ENCODE assay signal across 1 cellular context in genomic region chr1:45106864-45107263, GRCh38.
A peak's percentile ranks its signal among the peaks of the same experiment; 100 is the strongest.
TF ChIP-seq lines count a peak whose summit lies in the region.
"Not testable (repeated sequence)": the region's sequence is repeated elsewhere in the genome, so short reads cannot be mapped to it uniquely, and the experiment has no call there.

No MANE protein-coding gene starts in this region.

TF ChIP-seq in HepG2, 621 proteins besides CTCF, POLR2A, EP300 and RAD21 (continued from another document and continues in another):
- peak; percentile 56; the same call in 1 of the 2 replicates for TF ChIP-seq ETV5 (CRISPR knock-in tag; IDR thresholded peaks at IDR 0.05; ENCODE audit: borderline replicate concordance)
- TF ChIP-seq ZNF18 (CRISPR knock-in tag; IDR thresholded peaks at IDR 0.05; ENCODE audit: insufficient replicate concordance) = peak; percentile 37
- TF ChIP-seq PITX1 (CRISPR knock-in tag; IDR thresholded peaks at IDR 0.05) = peak; percentile 90
- TF ChIP-seq SP5 (CRISPR knock-in tag; IDR thresholded peaks at IDR 0.05; ENCODE audit: borderline replicate concordance, low read depth) = peak; percentile 34; the same call in 1 of the 2 replicates
- peak; percentile 85 for TF ChIP-seq ONECUT2 (CRISPR knock-in tag; IDR thresholded peaks at IDR 0.05)
- peak; percentile 85 for TF ChIP-seq ZMYM4 (CRISPR knock-in tag; IDR thresholded peaks at IDR 0.05)
- TF ChIP-seq ESRRA (CRISPR knock-in tag; IDR thresholded peaks at IDR 0.05; ENCODE audit: low read depth) = peak; percentile 63; the same call in 1 of the 2 replicates
- 0 out of 2 replicates have a peak, but pooled peaks have one; percentile 40 for TF ChIP-seq NR2C2 (CRISPR knock-in tag; IDR thresholded peaks at IDR 0.05; ENCODE audit: borderline replicate concordance)
- not testable (repeated sequence) for TF ChIP-seq SOX6 (IDR thresholded peaks at IDR 0.05); SOX13 (IDR thresholded peaks at IDR 0.05); GABPA (IDR thresholded peaks at IDR 0.05; ENCODE audit: low read depth, low read length)
- peak; percentile 97 for TF ChIP-seq SOX6 (CRISPR knock-in tag; IDR thresholded peaks at IDR 0.05)
- peak in 1 of 2 experiments; percentile 95; a peak in 2 of 4 replicates for TF ChIP-seq SOX13 (CRISPR knock-in tag; conservative IDR thresholded peaks at IDR 0.05 in 1 of 2, IDR thresholded peaks at IDR 0.05 in 1 of 2)
- TF ChIP-seq HNF1B (CRISPR knock-in tag; IDR thresholded peaks at IDR 0.05) = peak; percentile 73
- peak; percentile 84 for TF ChIP-seq FOXK1 (CRISPR knock-in tag; IDR thresholded peaks at IDR 0.05; ENCODE audit: borderline replicate concordance, low read depth)
- peak; percentile 77 for TF ChIP-seq FOXJ3 (CRISPR knock-in tag; IDR thresholded peaks at IDR 0.05; ENCODE audit: borderline replicate concordance)
- TF ChIP-seq FOXA3 (CRISPR knock-in tag; IDR thresholded peaks at IDR 0.05) = peak; percentile 69
- peak; percentile 27; the same call in 1 of the 2 replicates for TF ChIP-seq ZMYM2 (CRISPR knock-in tag; IDR thresholded peaks at IDR 0.05)
- peak; percentile 91 for TF ChIP-seq ZNF652 (CRISPR knock-in tag; IDR thresholded peaks at IDR 0.05; ENCODE audit: borderline replicate concordance, low read depth)
- TF ChIP-seq MED1 (CRISPR knock-in tag; IDR thresholded peaks at IDR 0.05) = peak; percentile 74
- TF ChIP-seq ZNF317 (CRISPR knock-in tag; IDR thresholded peaks at IDR 0.05) = peak; percentile 59; the same call in 1 of the 2 replicates
- TF ChIP-seq HHEX (CRISPR knock-in tag; IDR thresholded peaks at IDR 0.05) = peak; percentile 33; the same call in 1 of the 2 replicates
- TF ChIP-seq TCF7 (IDR thresholded peaks at IDR 0.05; ENCODE audit: low read depth) = peak; percentile 61
- peak; percentile 85; the same call in 1 of the 2 replicates for TF ChIP-seq ZNF710 (CRISPR knock-in tag; IDR thresholded peaks at IDR 0.05; ENCODE audit: borderline replicate concordance)
- peak; percentile 86 for TF ChIP-seq PAXIP1 (CRISPR knock-in tag; conservative IDR thresholded peaks at IDR 0.05)
- peak; percentile 6; the same call in 1 of the 2 replicates for TF ChIP-seq STAG1 (CRISPR knock-in tag; IDR thresholded peaks at IDR 0.05)
- TF ChIP-seq HOMEZ (CRISPR knock-in tag; IDR thresholded peaks at IDR 0.05; ENCODE audit: low read depth) = peak; percentile 53; the same call in 1 of the 2 replicates
- TF ChIP-seq FOSL1 (CRISPR knock-in tag; IDR thresholded peaks at IDR 0.05; ENCODE audit: borderline replicate concordance) = peak; percentile 32; the same call in 1 of the 2 replicates
- TF ChIP-seq GABPA (CRISPR knock-in tag; IDR thresholded peaks at IDR 0.05; ENCODE audit: low read depth) = peak; percentile 20; the same call in 1 of the 2 replicates
- TF ChIP-seq RCOR2 (CRISPR knock-in tag; IDR thresholded peaks at IDR 0.05) = peak; percentile 59; the same call in 1 of the 2 replicates
- TF ChIP-seq HNF4G (IDR thresholded peaks at IDR 0.05; ENCODE audit: borderline replicate concordance, low read depth, low read length) = peak; percentile 31; the same call in 1 of the 2 replicates
- TF ChIP-seq HNF4G (CRISPR knock-in tag; IDR thresholded peaks at IDR 0.05; ENCODE audit: borderline replicate concordance, low read depth) = peak; percentile 43; the same call in 1 of the 2 replicates
- peak; percentile 70; the same call in 1 of the 2 replicates for TF ChIP-seq FOXO1 (CRISPR knock-in tag; IDR thresholded peaks at IDR 0.05)
- peak; percentile 59; the same call in 1 of the 2 replicates for TF ChIP-seq ZGPAT (CRISPR knock-in tag; IDR thresholded peaks at IDR 0.05)
- TF ChIP-seq NCOA2 (CRISPR knock-in tag; IDR thresholded peaks at IDR 0.05) = peak; percentile 76
- TF ChIP-seq AHDC1 (CRISPR knock-in tag; IDR thresholded peaks at IDR 0.05; ENCODE audit: borderline replicate concordance) = peak; percentile 66; the same call in 1 of the 2 replicates
- peak; percentile 72 for TF ChIP-seq ZNF503 (CRISPR knock-in tag; IDR thresholded peaks at IDR 0.05)
- peak; percentile 59; the same call in 1 of the 2 replicates for TF ChIP-seq HDAC2 (CRISPR knock-in tag; IDR thresholded peaks at IDR 0.05)
- TF ChIP-seq YEATS4 (CRISPR knock-in tag; IDR thresholded peaks at IDR 0.05; ENCODE audit: borderline replicate concordance) = 0 out of 2 replicates have a peak, but pooled peaks have one; percentile 34
- TF ChIP-seq ELF3 (CRISPR knock-in tag; IDR thresholded peaks at IDR 0.05) = peak; percentile 46; the same call in 1 of the 2 replicates
